1 cellular context compared by ENCODE assay signal in genomic region chr1:145964328-145965118, GRCh38.
TF ChIP-seq lines count a peak whose summit lies in the region.

Gene ANKRD34A, minus strand, starts transcription at chr1:145964575. Its CDS starts 2,816 bp downstream, at chr1:145961759.
Gene POLR3GL, plus strand, starts transcription at chr1:145964690. Its CDS starts 10,176 bp downstream, at chr1:145974866.

TF ChIP-seq in K562, 482 proteins besides CTCF, POLR2A, EP300 and RAD21 (continued from another document and continues in another):
- peak; percentile 20; the same call in 1 of the 2 replicates for TF ChIP-seq ZNF592 (IDR thresholded peaks at IDR 0.05)
- no peak for TF ChIP-seq TCF7L2 (IDR thresholded peaks at IDR 0.05; ENCODE audit: low read depth, low read length)
- TF ChIP-seq CC2D1A (IDR thresholded peaks at IDR 0.05), result peak; percentile 50; the same call in 1 of the 2 replicates
- no peak for TF ChIP-seq NR0B1 (IDR thresholded peaks at IDR 0.05; ENCODE audit: partially characterized antibody)
- TF ChIP-seq L3MBTL2 (IDR thresholded peaks at IDR 0.05), result peak; percentile 83
- no peak for TF ChIP-seq TGIF2 (CRISPR knock-in tag; IDR thresholded peaks at IDR 0.05)
- TF ChIP-seq ZNF354B (CRISPR knock-in tag; IDR thresholded peaks at IDR 0.05), result no peak
- no peak for TF ChIP-seq NFATC3 (IDR thresholded peaks at IDR 0.05)
- no peak for TF ChIP-seq ZNF217 (CRISPR knock-in tag; IDR thresholded peaks at IDR 0.05)
- TF ChIP-seq ARNT (IDR thresholded peaks at IDR 0.05), result peak in 1 of 2 experiments; percentile 18; a peak in 2 of 4 replicates
- TF ChIP-seq DEAF1 (CRISPR knock-in tag; IDR thresholded peaks at IDR 0.05), result no peak
- peak; percentile 42; the same call in 1 of the 2 replicates for TF ChIP-seq ZNF740 (CRISPR knock-in tag; IDR thresholded peaks at IDR 0.05)
- TF ChIP-seq ZNF740 (tag; IDR thresholded peaks at IDR 0.05), result no peak
- TF ChIP-seq XRCC4 (IDR thresholded peaks at IDR 0.05; ENCODE audit: extremely low read depth, insufficient read depth, insufficient read length), result no peak
- TF ChIP-seq CREB5 (CRISPR knock-in tag; IDR thresholded peaks at IDR 0.05), result no peak
- TF ChIP-seq ZNF318 (IDR thresholded peaks at IDR 0.05; ENCODE audit: borderline replicate concordance in 1 of 2, low read depth in 1 of 2), result no peak
- TF ChIP-seq CHD4 (IDR thresholded peaks at IDR 0.05; ENCODE audit: insufficient read depth, insufficient replicate concordance, low read depth, low read length, poor library complexity, severe bottlenecking), result no peak
- no peak for TF ChIP-seq CREB3L1 (IDR thresholded peaks at IDR 0.05; ENCODE audit: borderline replicate concordance, low read depth)
- TF ChIP-seq MYNN (IDR thresholded peaks at IDR 0.05), result no peak
- TF ChIP-seq MYNN (CRISPR knock-in tag; IDR thresholded peaks at IDR 0.05), result no peak
- peak; percentile 46; the same call in 1 of the 2 replicates for TF ChIP-seq PKNOX1 (IDR thresholded peaks at IDR 0.05)
- TF ChIP-seq KLF6 (CRISPR knock-in tag; IDR thresholded peaks at IDR 0.05; ENCODE audit: borderline replicate concordance), result no peak
- TF ChIP-seq RHOXF2B (CRISPR knock-in tag; conservative IDR thresholded peaks at IDR 0.05), result no peak
- TF ChIP-seq NR4A1 (CRISPR knock-in tag; IDR thresholded peaks at IDR 0.05), result no peak
- TF ChIP-seq NR4A1 (tag; IDR thresholded peaks at IDR 0.05), result no peak
- peak; percentile 63; the same call in 1 of the 2 replicates for TF ChIP-seq MBD2 (IDR thresholded peaks at IDR 0.05; ENCODE audit: borderline replicate concordance, low read depth)
- TF ChIP-seq ZNF324 (CRISPR knock-in tag; IDR thresholded peaks at IDR 0.05), result no peak
- peak; percentile 89 for TF ChIP-seq SPI1 (IDR thresholded peaks at IDR 0.05; ENCODE audit: borderline replicate concordance, low read depth, low read length)
- TF ChIP-seq NFYB (IDR thresholded peaks at IDR 0.05; ENCODE audit: extremely low read depth, insufficient read length), result peak; percentile 94
- no peak for TF ChIP-seq FOSL1 (tag; conservative IDR thresholded peaks at IDR 0.05)
- no peak for TF ChIP-seq RFX5 (IDR thresholded peaks at IDR 0.05; ENCODE audit: low read depth, low read length)
- TF ChIP-seq MYC (IDR thresholded peaks at IDR 0.05; ENCODE audit: low read depth, low read length), result no peak
- TF ChIP-seq MYC (CRISPR knock-in tag; IDR thresholded peaks at IDR 0.05; ENCODE audit: borderline replicate concordance, low read depth), result no peak
- TF ChIP-seq ATF4 (CRISPR knock-in tag; IDR thresholded peaks at IDR 0.05), result no peak
- TF ChIP-seq ZNF23 (CRISPR knock-in tag; IDR thresholded peaks at IDR 0.05), result no peak
- no peak for TF ChIP-seq LCOR (CRISPR knock-in tag; IDR thresholded peaks at IDR 0.05)
- TF ChIP-seq NFXL1 (CRISPR knock-in tag; IDR thresholded peaks at IDR 0.05), result no peak
